7 cellular contexts compared by ENCODE assay signal in genomic region chr7:41998041-41998440, GRCh38.
"Had no signal": no experiment of that assay in that cellular context is flagged by ENCODE, and none has a peak within 500 bp of the region (broad histone marks: within the 10 kb centered on the region; RNA-seq: fewer than 3 reads in every experiment).

No MANE protein-coding gene starts in this region.

- ATAC-seq: GM23338, K562 had no signal

- DNase-seq: H9, HCEC 1CT, HFFc6, IMR-90, KG1 had no signal

- H3K9me3 Mint-ChIP-seq: GM23338, H9, HFFc6 had no signal

- H3K4me2 ChIP-seq: GM23338 had no signal

- H3K4me3 Mint-ChIP-seq: GM23338, H9, HFFc6 had no signal

- H3K27ac Mint-ChIP-seq: GM23338 had no signal

- H3K4me3 ChIP-seq: GM23338, K562 had no signal

- H2AFZ ChIP-seq: GM23338 had no signal
